Comparison of ENCODE assay signal across 3 cellular contexts in genomic region chr1:81299892-81300291, GRCh38.
TF ChIP-seq lines count a peak whose summit lies in the region.

No MANE protein-coding gene starts in this region.

TF ChIP-seq in HepG2, 621 proteins besides CTCF, POLR2A, EP300 and RAD21:
- TF ChIP-seq MAFK (conservative IDR thresholded peaks at IDR 0.05 in 1 of 2, IDR thresholded peaks at IDR 0.05 in 1 of 2; ENCODE audit: low read length in 2 of 2) (peak; percentile 61 to 70; a peak in 3 of 4 replicates), HOXA7 (CRISPR knock-in tag; IDR thresholded peaks at IDR 0.05) (no peak), MAFF (IDR thresholded peaks at IDR 0.05; ENCODE audit: low read depth, low read length) (peak; percentile 67), GFI1 (CRISPR knock-in tag; IDR thresholded peaks at IDR 0.05; ENCODE audit: borderline replicate concordance) (no peak)
TF ChIP-seq in HepG2: peak in this region for 2.

TF ChIP-seq in IMR-90, 13 proteins besides CTCF, POLR2A, EP300 and RAD21:
- no peak for TF ChIP-seq RCOR1 (IDR thresholded peaks at IDR 0.05; ENCODE audit: insufficient replicate concordance, low read length)
- peak; percentile 62 for TF ChIP-seq MAFK (IDR thresholded peaks at IDR 0.05; ENCODE audit: low read depth, low read length)
- no peak for TF ChIP-seq FOS (IDR thresholded peaks at IDR 0.05; ENCODE audit: low read depth, low read length)

TF ChIP-seq in K562, 482 proteins besides CTCF, POLR2A, EP300 and RAD21:
- TF ChIP-seq, protein P1, sequence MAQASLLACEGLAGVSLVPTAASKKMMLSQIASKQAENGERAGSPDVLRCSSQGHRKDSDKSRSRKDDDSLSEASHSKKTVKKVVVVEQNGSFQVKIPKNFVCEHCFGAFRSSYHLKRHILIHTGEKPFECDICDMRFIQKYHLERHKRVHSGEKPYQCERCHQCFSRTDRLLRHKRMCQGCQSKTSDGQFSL (CRISPR knock-in tag; IDR thresholded peaks at IDR 0.05), result no peak
- TF ChIP-seq, protein P1 (tag; IDR thresholded peaks at IDR 0.05), result no peak
- TF ChIP-seq ZNF316 (IDR thresholded peaks at IDR 0.05), result peak; percentile 10; the same call in 1 of the 2 replicates
